Comparison of ENCODE assay signal across 12 cellular contexts in genomic region chr2:170013802-170014551, GRCh38.
DNase-seq lines count a peak whose midpoint lies in the region; ATAC-seq and TF ChIP-seq lines count a peak whose summit lies in the region.
"Had no signal": no experiment of that assay in that cellular context is flagged by ENCODE, and none has a peak within 500 bp of the region (broad histone marks: within the 10 kb centered on the region; RNA-seq: fewer than 3 reads in every experiment).

No MANE protein-coding gene starts in this region.

- H3K27me3 Mint-ChIP-seq in WTC11 (ENCODE audit: low read depth), result no peaks in the 10 kb centered on the region
- H3K27me3 Mint-ChIP-seq in activated CD8-positive, alpha-beta memory T cell treated with anti-CD3 and anti-CD28 coated beads, Interleukin-2, amount 10 ng/mL, durations not matched to agents 7 days and 5 days, result no peaks in the 10 kb centered on the region

- ATAC-seq in WTC11 (peak; percentile 65), left ventricle myocardium superior (peak; percentile 44), GM19351 (IDR thresholded peaks at IDR 0.05; ENCODE audit: unreplicated experiment) (no peak)
- ATAC-seq in activated CD8-positive, alpha-beta memory T cell treated with anti-CD3 and anti-CD28 coated beads, Interleukin-2, amount 10 ng/mL, durations not matched to agents 7 days and 5 days, result no peak
- ATAC-seq: PC-3 had no signal

- H3K4me1 Mint-ChIP-seq in WTC11, result peaks cover 12% of the 10 kb centered on the region
- H3K4me1 Mint-ChIP-seq in activated CD8-positive, alpha-beta memory T cell treated with anti-CD3 and anti-CD28 coated beads, Interleukin-2, amount 10 ng/mL, durations not matched to agents 7 days and 5 days, result no peaks in the 10 kb centered on the region

- DNase-seq in NCI-H82 (lab: John Stamatoyannopoulos, UW) (peak; percentile 68), NCI-H82 treated with DMSO at 0.1 percent for 48 hours (lab: John Stamatoyannopoulos, UW; ENCODE audit: unreplicated experiment) (no peak), WTC11 (ENCODE audit: low spot score) (peak; percentile 17), left ventricle myocardium superior (no peak), superior temporal gyrus (ENCODE audit: extremely low spot score) (peak; percentile 30), activated gamma-delta T cell (lab: John Stamatoyannopoulos, UW) (no peak)
- no peak for DNase-seq in activated CD8-positive, alpha-beta memory T cell treated with anti-CD3 and anti-CD28 coated beads, Interleukin-2, amount 10 ng/mL, durations not matched to agents 7 days and 5 days
- DNase-seq: Calu3, NCI-H1417 treated with DMSO at 0.1 percent for 48 hours, PC-3 had no signal

- TF ChIP-seq CTCF in WTC11 (IDR thresholded peaks at IDR 0.05), result no peak

- CTCF ChIA-PET in WTC11 (lab: Charles Lee), result interaction anchor here (1.0 to 1.4 kb wide), 2 partner anchors 31 to 208 kb away, joined by 3 read pairs; no protein-coding TSS in a partner anchor
- CTCF ChIA-PET in activated CD8-positive, alpha-beta memory T cell treated with anti-CD3 and anti-CD28 coated beads, Interleukin-2, amount 10 ng/mL, durations not matched to agents 7 days and 5 days (lab: Charles Lee), result interaction anchor here (1.2 kb wide), 1 partner anchor 12 kb away, joined by 3 read pairs; no protein-coding TSS in a partner anchor

- no peaks in the 10 kb centered on the region for H3K9me3 Mint-ChIP-seq in WTC11
- H3K9me3 Mint-ChIP-seq in activated CD8-positive, alpha-beta memory T cell treated with anti-CD3 and anti-CD28 coated beads, Interleukin-2, amount 10 ng/mL, durations not matched to agents 7 days and 5 days (ENCODE audit: low read depth), result no peaks in the 10 kb centered on the region
- H3K9me3 Mint-ChIP-seq: T-helper 2 cell treated with Interferon-gamma antibody and Interleukin-4, amounts not matched to agents 5 μg/mL and 100 μg/mL, for 36 hours had no signal

- no peak overlapping the region for H3K4me3 Mint-ChIP-seq in WTC11
- no peak overlapping the region for H3K4me3 Mint-ChIP-seq in activated CD8-positive, alpha-beta memory T cell treated with anti-CD3 and anti-CD28 coated beads, Interleukin-2, amount 10 ng/mL, durations not matched to agents 7 days and 5 days
- H3K4me3 Mint-ChIP-seq: T-helper 2 cell treated with Interferon-gamma antibody and Interleukin-4, amounts not matched to agents 5 μg/mL and 100 μg/mL, for 36 hours had no signal

- intact Hi-C loops in left ventricle myocardium superior (cut with micrococcal nuclease), result no loop called here

- peak overlapping the region; percentile 80 for H3K27ac Mint-ChIP-seq in WTC11
- no peak overlapping the region for H3K27ac Mint-ChIP-seq in activated CD8-positive, alpha-beta memory T cell treated with anti-CD3 and anti-CD28 coated beads, Interleukin-2, amount 10 ng/mL, durations not matched to agents 7 days and 5 days
- H3K27ac Mint-ChIP-seq: T-helper 2 cell treated with Interferon-gamma antibody and Interleukin-4, amounts not matched to agents 5 μg/mL and 100 μg/mL, for 36 hours had no signal

- H3K36me3 Mint-ChIP-seq in WTC11, result no peaks in the 10 kb centered on the region
- H3K36me3 Mint-ChIP-seq in activated CD8-positive, alpha-beta memory T cell treated with anti-CD3 and anti-CD28 coated beads, Interleukin-2, amount 10 ng/mL, durations not matched to agents 7 days and 5 days, result peaks cover 5% of the 10 kb centered on the region

- POLR2A ChIA-PET in WTC11 (lab: Charles Lee), result no interaction called here

TF ChIP-seq in WTC11, 78 proteins besides CTCF, POLR2A, EP300 and RAD21:
- TF ChIP-seq OVOL2 (CRISPR knock-in tag; IDR thresholded peaks at IDR 0.05; ENCODE audit: borderline replicate concordance) (no peak), CREB1 (CRISPR knock-in tag; IDR thresholded peaks at IDR 0.05) (no peak), MYBL2 (CRISPR knock-in tag; IDR thresholded peaks at IDR 0.05) (no peak), CREM (CRISPR knock-in tag; IDR thresholded peaks at IDR 0.05) (no peak), E2F5 (CRISPR knock-in tag; IDR thresholded peaks at IDR 0.05) (no peak), NR3C1 (CRISPR knock-in tag; conservative IDR thresholded peaks at IDR 0.05; ENCODE audit: low read depth) (no peak), GABPB1 (CRISPR knock-in tag; IDR thresholded peaks at IDR 0.05) (no peak), NR1H2 (CRISPR knock-in tag; IDR thresholded peaks at IDR 0.05) (no peak), CBFB (CRISPR knock-in tag; IDR thresholded peaks at IDR 0.05; ENCODE audit: low read depth) (no peak), CDX4 (CRISPR knock-in tag; IDR thresholded peaks at IDR 0.05; ENCODE audit: borderline replicate concordance) (no peak), SMAD3 (CRISPR knock-in tag; IDR thresholded peaks at IDR 0.05; ENCODE audit: borderline replicate concordance) (no peak), IRF2 (CRISPR knock-in tag; IDR thresholded peaks at IDR 0.05; ENCODE audit: borderline replicate concordance, low read depth) (no peak)
- TF ChIP-seq, protein P1, sequence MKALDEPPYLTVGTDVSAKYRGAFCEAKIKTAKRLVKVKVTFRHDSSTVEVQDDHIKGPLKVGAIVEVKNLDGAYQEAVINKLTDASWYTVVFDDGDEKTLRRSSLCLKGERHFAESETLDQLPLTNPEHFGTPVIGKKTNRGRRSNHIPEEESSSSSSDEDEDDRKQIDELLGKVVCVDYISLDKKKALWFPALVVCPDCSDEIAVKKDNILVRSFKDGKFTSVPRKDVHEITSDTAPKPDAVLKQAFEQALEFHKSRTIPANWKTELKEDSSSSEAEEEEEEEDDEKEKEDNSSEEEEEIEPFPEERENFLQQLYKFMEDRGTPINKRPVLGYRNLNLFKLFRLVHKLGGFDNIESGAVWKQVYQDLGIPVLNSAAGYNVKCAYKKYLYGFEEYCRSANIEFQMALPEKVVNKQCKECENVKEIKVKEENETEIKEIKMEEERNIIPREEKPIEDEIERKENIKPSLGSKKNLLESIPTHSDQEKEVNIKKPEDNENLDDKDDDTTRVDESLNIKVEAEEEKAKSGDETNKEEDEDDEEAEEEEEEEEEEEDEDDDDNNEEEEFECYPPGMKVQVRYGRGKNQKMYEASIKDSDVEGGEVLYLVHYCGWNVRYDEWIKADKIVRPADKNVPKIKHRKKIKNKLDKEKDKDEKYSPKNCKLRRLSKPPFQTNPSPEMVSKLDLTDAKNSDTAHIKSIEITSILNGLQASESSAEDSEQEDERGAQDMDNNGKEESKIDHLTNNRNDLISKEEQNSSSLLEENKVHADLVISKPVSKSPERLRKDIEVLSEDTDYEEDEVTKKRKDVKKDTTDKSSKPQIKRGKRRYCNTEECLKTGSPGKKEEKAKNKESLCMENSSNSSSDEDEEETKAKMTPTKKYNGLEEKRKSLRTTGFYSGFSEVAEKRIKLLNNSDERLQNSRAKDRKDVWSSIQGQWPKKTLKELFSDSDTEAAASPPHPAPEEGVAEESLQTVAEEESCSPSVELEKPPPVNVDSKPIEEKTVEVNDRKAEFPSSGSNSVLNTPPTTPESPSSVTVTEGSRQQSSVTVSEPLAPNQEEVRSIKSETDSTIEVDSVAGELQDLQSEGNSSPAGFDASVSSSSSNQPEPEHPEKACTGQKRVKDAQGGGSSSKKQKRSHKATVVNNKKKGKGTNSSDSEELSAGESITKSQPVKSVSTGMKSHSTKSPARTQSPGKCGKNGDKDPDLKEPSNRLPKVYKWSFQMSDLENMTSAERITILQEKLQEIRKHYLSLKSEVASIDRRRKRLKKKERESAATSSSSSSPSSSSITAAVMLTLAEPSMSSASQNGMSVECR (CRISPR knock-in tag; IDR thresholded peaks at IDR 0.05; ENCODE audit: borderline replicate concordance), result no peak
- TF ChIP-seq, protein P2, sequence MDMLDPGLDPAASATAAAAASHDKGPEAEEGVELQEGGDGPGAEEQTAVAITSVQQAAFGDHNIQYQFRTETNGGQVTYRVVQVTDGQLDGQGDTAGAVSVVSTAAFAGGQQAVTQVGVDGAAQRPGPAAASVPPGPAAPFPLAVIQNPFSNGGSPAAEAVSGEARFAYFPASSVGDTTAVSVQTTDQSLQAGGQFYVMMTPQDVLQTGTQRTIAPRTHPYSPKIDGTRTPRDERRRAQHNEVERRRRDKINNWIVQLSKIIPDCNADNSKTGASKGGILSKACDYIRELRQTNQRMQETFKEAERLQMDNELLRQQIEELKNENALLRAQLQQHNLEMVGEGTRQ (CRISPR knock-in tag; IDR thresholded peaks at IDR 0.05), result no peak

Comparison
In these comparisons a context has a peak if more than half of its experiments do, and no peak if none do; other contexts are left out.
1. DNase-seq: peak in NCI-H82 (single experiment), WTC11 (single experiment) and superior temporal gyrus (single experiment); none in NCI-H82 treated with DMSO at 0.1 percent for 48 hours (single experiment), left ventricle myocardium superior (single experiment), activated CD8-positive, alpha-beta memory T cell treated with anti-CD3 and anti-CD28 coated beads, Interleukin-2, amount 10 ng/mL, durations not matched to agents 7 days and 5 days (single experiment) and activated gamma-delta T cell (single experiment).
2. ATAC-seq: peak in WTC11 (single experiment) and left ventricle myocardium superior (single experiment); none in GM19351 (single experiment) and activated CD8-positive, alpha-beta memory T cell treated with anti-CD3 and anti-CD28 coated beads, Interleukin-2, amount 10 ng/mL, durations not matched to agents 7 days and 5 days (single experiment).